ENCODE assay signal across 29 cellular contexts in the genomic region with DNA sequence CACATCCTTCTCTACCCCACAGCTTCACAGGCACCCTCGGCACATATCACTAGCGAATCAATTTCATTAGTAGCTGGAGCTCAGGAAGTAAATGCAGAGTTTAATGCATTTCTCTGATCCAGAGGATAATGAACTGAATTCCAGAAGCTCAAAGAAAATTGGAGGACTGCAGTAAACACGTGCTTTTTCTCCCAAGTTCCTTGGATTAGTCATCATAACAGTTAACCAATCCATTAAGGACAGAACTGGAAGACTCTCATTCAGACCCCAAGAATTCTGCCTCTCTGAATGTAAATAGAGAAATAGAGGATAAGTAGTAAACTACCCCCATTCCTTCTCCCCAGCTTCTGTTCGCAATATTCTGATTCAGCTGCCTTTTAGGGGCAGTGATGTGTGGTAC. TPM values are rescaled to one million over a fixed set of nuclear protein-coding genes. Genes with fewer than 3 reads are reported as not detected.
DNase-seq lines count a peak whose midpoint lies in the region; ATAC-seq, FAIRE-seq and TF ChIP-seq lines count a peak whose summit lies in the region.
"Had no signal": no experiment of that assay in that cellular context is flagged by ENCODE, and none has a peak within 500 bp of the region (broad histone marks: within the 10 kb centered on the region; RNA-seq: fewer than 3 reads in every experiment).

No MANE protein-coding gene starts in this region.

- H2AFZ ChIP-seq in neural progenitor cell (replicated peaks), result no peak overlapping the region
- H2AFZ ChIP-seq: hepatocyte had no signal

- H3K4me2 ChIP-seq in neural progenitor cell, result no peak overlapping the region
- H3K4me2 ChIP-seq: BLaER1 treated with 17β-estradiol and CSF1 and Interleukin-3, amounts not matched to agents 10 nM and 100 nM; hepatocyte had no signal

- H4K20me1 ChIP-seq in neural progenitor cell (ENCODE audit: low read depth), result no peaks in the 10 kb centered on the region

- H3K36me3 ChIP-seq in neural progenitor cell, result no peaks in the 10 kb centered on the region
- H3K36me3 ChIP-seq in esophagus squamous epithelium, result peaks cover 4 to 96% (median 13%) of the 10 kb centered on the region in 3 donors

- peaks cover 91% of the 10 kb centered on the region for H3K36me3 Mint-ChIP-seq in activated T-helper 17 cell treated with anti-CD3 and anti-CD28 coated beads, Interleukin-2, amount 50 U/mL, for 72 hours (ENCODE audit: low read depth)
- H3K36me3 Mint-ChIP-seq in neural progenitor cell, result peaks cover 10% of the 10 kb centered on the region

- intact Hi-C loops in esophagus squamous epithelium (cut with DNase I), result no loop called here

- H3K9me3 ChIP-seq in neural progenitor cell (ENCODE audit: low read depth) (no peaks in the 10 kb centered on the region), esophagus squamous epithelium (no peaks in the 10 kb centered on the region)
- H3K9me3 ChIP-seq: BLaER1 treated with 17β-estradiol and CSF1 and Interleukin-3, amounts not matched to agents 10 nM and 100 nM; gastroesophageal sphincter; tibial artery had no signal

- H3F3A ChIP-seq in neural progenitor cell (ENCODE audit: low read depth), result no peaks in the 10 kb centered on the region

- no peak overlapping the region for H3K27ac ChIP-seq in neural progenitor cell
- no peak overlapping the region for H3K27ac ChIP-seq in esophagus squamous epithelium
- H3K27ac ChIP-seq: BLaER1 treated with 17β-estradiol and CSF1 and Interleukin-3, amounts not matched to agents 10 nM and 100 nM; coronary artery; gastroesophageal sphincter; hepatocyte; skin epidermis; tibial artery had no signal

- no peaks in the 10 kb centered on the region for H3K9me3 Mint-ChIP-seq in activated T-helper 17 cell treated with anti-CD3 and anti-CD28 coated beads, Interleukin-2, amount 50 U/mL, for 72 hours
- H3K9me3 Mint-ChIP-seq in neural progenitor cell, result no peaks in the 10 kb centered on the region
- H3K9me3 Mint-ChIP-seq: immature natural killer cell; natural killer cell treated with Interleukin-12 subunit alpha and Interleukin-12 subunit beta and Interleukin-15 and Interleukin-18, amount 100 ng/mL, for 72 hours had no signal

- no peaks in the 10 kb centered on the region for H3K27me3 ChIP-seq in neural progenitor cell
- H3K27me3 ChIP-seq in esophagus squamous epithelium, result no peaks in the 10 kb centered on the region
- H3K27me3 ChIP-seq: BLaER1 treated with 17β-estradiol and CSF1 and Interleukin-3, amounts not matched to agents 10 nM and 100 nM; gastroesophageal sphincter; hepatocyte; tibial artery had no signal

- TF ChIP-seq CTCF in fibroblast of mammary gland (conservative IDR thresholded peaks at IDR 0.05; ENCODE audit: control insufficient read depth, insufficient read depth, low read depth, low read length) (no peak), neural progenitor cell (IDR thresholded peaks at IDR 0.05) (no peak), esophagus squamous epithelium (IDR thresholded peaks at IDR 0.05) (no peak)

- TF ChIP-seq POLR2A in esophagus squamous epithelium (IDR thresholded peaks at IDR 0.05), result no peak

- no peak for ATAC-seq in activated T-helper 17 cell treated with anti-CD3 and anti-CD28 coated beads, Interleukin-2, amount 50 U/mL, for 72 hours (replicated peaks)
- ATAC-seq in HG02623 (IDR thresholded peaks at IDR 0.05; ENCODE audit: unreplicated experiment), result no peak
- ATAC-seq: activated CD4-positive, CD25-positive, alpha-beta regulatory T cell treated with anti-CD3 and anti-CD28 coated beads, Interleukin-2, amount 50 U/mL, for 24 hours; gastroesophageal sphincter; left lobe of liver; natural killer cell treated with Interleukin-12 subunit alpha and Interleukin-12 subunit beta and Interleukin-15 and Interleukin-18, amount 100 ng/mL, for 72 hours had no signal

- H3K4me1 ChIP-seq in neural progenitor cell, result no peaks in the 10 kb centered on the region
- H3K4me1 ChIP-seq in esophagus squamous epithelium, result no peaks in the 10 kb centered on the region
- H3K4me1 ChIP-seq: BLaER1 treated with 17β-estradiol and CSF1 and Interleukin-3, amounts not matched to agents 10 nM and 100 nM; gastroesophageal sphincter; tibial artery had no signal

- H3K4me1 Mint-ChIP-seq in activated T-helper 17 cell treated with anti-CD3 and anti-CD28 coated beads, Interleukin-2, amount 50 U/mL, for 72 hours, result no peaks in the 10 kb centered on the region
- no peaks in the 10 kb centered on the region for H3K4me1 Mint-ChIP-seq in neural progenitor cell

- DNase-seq in AG08395 (ENCODE audit: low spot score) (peak; percentile 20), EH (ENCODE audit: low read depth) (peak; percentile 69), fibroblast of mammary gland (ENCODE audit: low read depth) (peak; percentile 34), neural progenitor cell (ENCODE audit: low spot score) (no peak), esophagus squamous epithelium (lab: John Stamatoyannopoulos, UW) (no peak), urothelium cell line (ENCODE audit: low spot score) (no peak)
- DNase-seq: activated CD8-positive, alpha-beta memory T cell treated with anti-CD3 and anti-CD28 coated beads for 24 hours; aorta; DND-41; effector memory CD4-positive, alpha-beta T cell; erythroblast; HCEC 1CT; immature natural killer cell; KG1; MM.1S; NCI-H774; retina; tibial artery had no signal

- H3K4me3 ChIP-seq in fibroblast of mammary gland (ENCODE audit: control insufficient read depth, low read depth, low read length) (no peak overlapping the region), neural progenitor cell (no peak overlapping the region), esophagus squamous epithelium (no peak overlapping the region)
- H3K4me3 ChIP-seq: BLaER1 treated with 17β-estradiol and CSF1 and Interleukin-3, amounts not matched to agents 10 nM and 100 nM; coronary artery; gastroesophageal sphincter; hepatocyte; skin epidermis; tibial artery had no signal

- no peaks in the 10 kb centered on the region for H3K79me2 ChIP-seq in neural progenitor cell (ENCODE audit: low read depth)
- H3K79me2 ChIP-seq: hepatocyte had no signal

- H3K27ac Mint-ChIP-seq in activated T-helper 17 cell treated with anti-CD3 and anti-CD28 coated beads, Interleukin-2, amount 50 U/mL, for 72 hours, result peak overlapping the region; percentile 30
- H3K27ac Mint-ChIP-seq in neural progenitor cell, result no peak overlapping the region

- 72 to 90% methylated on average over 4 of the region's 4 CpGs for WGBS in esophagus squamous epithelium, 2 donors

- no peak for FAIRE-seq in urothelium cell line (lab: Jason Lieb, UNC)
- FAIRE-seq: RCC 7860 had no signal

- H3K4me3 Mint-ChIP-seq in activated T-helper 17 cell treated with anti-CD3 and anti-CD28 coated beads, Interleukin-2, amount 50 U/mL, for 72 hours, result no peak overlapping the region
- H3K4me3 Mint-ChIP-seq in neural progenitor cell, result no peak overlapping the region
- H3K4me3 Mint-ChIP-seq: immature natural killer cell; natural killer cell treated with Interleukin-12 subunit alpha and Interleukin-12 subunit beta and Interleukin-15 and Interleukin-18, amount 100 ng/mL, for 72 hours had no signal

- no peaks in the 10 kb centered on the region for H3K27me3 Mint-ChIP-seq in activated T-helper 17 cell treated with anti-CD3 and anti-CD28 coated beads, Interleukin-2, amount 50 U/mL, for 72 hours
- peaks cover 2% of the 10 kb centered on the region for H3K27me3 Mint-ChIP-seq in neural progenitor cell (ENCODE audit: insufficient read depth, low read depth)
- H3K27me3 Mint-ChIP-seq: natural killer cell treated with Interleukin-12 subunit alpha and Interleukin-12 subunit beta and Interleukin-15 and Interleukin-18, amount 100 ng/mL, for 72 hours had no signal

- no peak overlapping the region for H3K9ac ChIP-seq in neural progenitor cell
- H3K9ac ChIP-seq: BLaER1 treated with 17β-estradiol and CSF1 and Interleukin-3, amounts not matched to agents 10 nM and 100 nM had no signal

RNA-seq across cellular contexts. Expression of gene DUSP14, which starts 40.7 kb away (rescaled TPM):
- total RNA-seq in activated T-helper 17 cell treated with anti-CD3 and anti-CD28 coated beads, Interleukin-2, amount 50 U/mL, for 72 hours, result 10 to 100 TPM; 13.7 to 20.1 TPM
- total RNA-seq in neural progenitor cell (ENCODE audit: low replicate concordance) (17.3 and 21.6 TPM in 2 replicates), esophagus squamous epithelium (10 to 100 TPM; 11.4 to 28.8 (median 20.4) TPM)

Comparison
In these comparisons a context has a peak if more than half of its experiments do, and no peak if none do; other contexts are left out.
1. DNase-seq: peak in AG08395 (single experiment), EH (single experiment) and fibroblast of mammary gland (single experiment); none in neural progenitor cell (single experiment), esophagus squamous epithelium (single experiment) and urothelium cell line (single experiment).